Comparison of ENCODE assay signal across 8 cellular contexts in the genomic region with DNA sequence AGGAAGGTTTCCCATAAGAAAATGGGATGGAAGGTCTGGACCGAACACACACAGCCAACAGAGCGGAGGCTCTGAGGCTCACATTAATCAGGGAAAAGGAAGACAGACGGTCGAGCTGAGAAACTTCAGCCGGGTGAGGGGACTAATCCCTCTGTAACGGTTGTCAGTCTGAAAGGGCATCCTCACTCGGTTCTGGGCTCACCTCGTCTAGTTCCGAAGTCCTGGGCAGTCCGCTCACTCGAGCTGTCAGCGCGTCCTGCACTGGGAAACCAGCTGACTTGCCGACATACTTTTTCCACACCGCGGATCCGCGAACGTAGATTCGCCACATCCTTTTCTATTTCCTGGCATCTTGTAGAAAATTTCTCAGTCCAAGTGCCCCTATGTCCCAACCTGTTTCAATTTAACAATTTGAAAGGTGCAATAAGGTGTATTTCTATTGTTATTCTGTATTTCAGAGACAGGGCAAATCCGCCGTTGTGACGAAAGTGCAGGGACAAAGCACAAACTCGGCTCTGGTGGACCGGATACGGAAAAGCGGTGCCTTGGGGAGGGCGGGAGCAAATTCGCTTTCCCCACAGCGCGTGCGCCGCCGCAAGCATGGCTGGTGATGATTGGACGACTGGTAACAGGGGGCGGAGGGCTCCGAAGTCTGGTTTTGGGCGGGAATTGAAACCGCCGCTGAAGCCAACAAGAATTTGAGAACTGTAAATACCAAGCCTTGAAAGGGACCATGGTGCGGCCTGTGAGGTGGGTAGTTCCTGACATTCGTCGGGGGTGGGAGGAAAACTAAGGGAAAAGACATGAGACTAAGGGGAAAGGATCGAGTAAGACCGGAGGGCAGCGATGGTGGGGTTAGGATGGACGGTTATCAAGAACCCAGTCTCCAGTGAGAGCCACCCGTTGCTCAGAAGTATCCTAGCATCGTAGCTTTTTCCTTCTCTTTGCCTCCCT. TPM values are rescaled to one million over a fixed set of nuclear protein-coding genes. Genes with fewer than 3 reads are reported as not detected.
A peak's percentile ranks its signal among the peaks of the same experiment; 100 is the strongest.
DNase-seq lines count a peak whose midpoint lies in the region; ATAC-seq and TF ChIP-seq lines count a peak whose summit lies in the region.

A gene with protein sequence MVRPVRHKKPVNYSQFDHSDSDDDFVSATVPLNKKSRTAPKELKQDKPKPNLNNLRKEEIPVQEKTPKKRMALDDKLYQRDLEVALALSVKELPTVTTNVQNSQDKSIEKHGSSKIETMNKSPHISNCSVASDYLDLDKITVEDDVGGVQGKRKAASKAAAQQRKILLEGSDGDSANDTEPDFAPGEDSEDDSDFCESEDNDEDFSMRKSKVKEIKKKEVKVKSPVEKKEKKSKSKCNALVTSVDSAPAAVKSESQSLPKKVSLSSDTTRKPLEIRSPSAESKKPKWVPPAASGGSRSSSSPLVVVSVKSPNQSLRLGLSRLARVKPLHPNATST (plus strand): TSS at position 684 of the 954 bp plus-strand sequence. CDS start 50 bp downstream, at position 734.

- H4K20me1 ChIP-seq in Karpas-422 (ENCODE audit: insufficient read depth, low read depth, low read length): 0 out of 2 replicates have a peak, but pooled peaks cover 3% of the 10 kb centered on the region

- TF ChIP-seq CTCF in esophagus squamous epithelium (IDR thresholded peaks at IDR 0.05): peak in 1 of 6 experiments; percentile 12

- H3K27me3 ChIP-seq in Karpas-422 (ENCODE audit: low read length): no peaks in the 10 kb centered on the region
- no peaks in the 10 kb centered on the region for H3K27me3 ChIP-seq in esophagus squamous epithelium

- H3K4me1 ChIP-seq in Karpas-422 (ENCODE audit: low read length) (peaks cover 64% of the 10 kb centered on the region), esophagus squamous epithelium (peaks cover 7 to 30% (median 14%) of the 10 kb centered on the region in 3 donors)

- H3K4me2 ChIP-seq in Karpas-422 (ENCODE audit: low read depth, low read length, poor library complexity, severe bottlenecking): peak within 1 kb of the TSS; percentile 93

- no peaks in the 10 kb centered on the region for H3K9me3 ChIP-seq in Karpas-422 (ENCODE audit: low read length)
- H3K9me3 ChIP-seq in esophagus squamous epithelium: no peaks in the 10 kb centered on the region

- DNase-seq in DMS79 (lab: John Stamatoyannopoulos, UW) (peak; percentile 92), Karpas-422 (peak; percentile 99), RKO (ENCODE audit: low spot score) (peak; percentile 98), activated T-helper 1 cell treated with Interleukin-2 at 50 U/mL for 16 hours (ENCODE audit: low read depth) (peak; percentile 92), esophagus squamous epithelium (lab: John Stamatoyannopoulos, UW) (peak; percentile 70), myocyte (ENCODE audit: low read depth) (peak; percentile 97)
- DNase-seq in stimulated activated CD8-positive, alpha-beta memory T cell treated with anti-CD3 and anti-CD28 coated beads, Interleukin-7, amount 100 ng/mL, for 48 hours (ENCODE audit: extremely low read depth in 1 of 2, low read depth in 1 of 2): peak; percentile 89 to 93

- WGBS in esophagus squamous epithelium, 2 donors: 0% methylated on average over 46 to 49 of the region's 49 CpGs

- H2AFZ ChIP-seq in Karpas-422 (ENCODE audit: low read length): peak within 1 kb of the TSS; percentile 60; the same call in 1 of the 2 replicates

- peak in 1 of 4 donors; percentile 29 for TF ChIP-seq POLR2A in esophagus squamous epithelium (IDR thresholded peaks at IDR 0.05)

- H3K4me3 ChIP-seq in Karpas-422 (ENCODE audit: low read length): peak within 1 kb of the TSS; percentile 96
- peak within 1 kb of the TSS; percentile 58 to 91 (median 73) for H3K4me3 ChIP-seq in esophagus squamous epithelium

- H3K36me3 ChIP-seq in Karpas-422 (ENCODE audit: insufficient read depth, low read length): peaks cover 18% of the 10 kb centered on the region; the same call in 1 of the 2 replicates
- H3K36me3 ChIP-seq in esophagus squamous epithelium: peaks cover 0 to 18% (median 0%) of the 10 kb centered on the region in 3 donors

- peak within 1 kb of the TSS; percentile 80 for H3K9ac ChIP-seq in Karpas-422 (ENCODE audit: low read length)

- H3K79me2 ChIP-seq in Karpas-422 (ENCODE audit: low read length): peaks cover 64% of the 10 kb centered on the region

- no peaks in the 10 kb centered on the region for H3K9me2 ChIP-seq in Karpas-422 (replicated peaks; ENCODE audit: insufficient read depth, low read length)

- peak within 1 kb of the TSS; percentile 86 for H3K27ac ChIP-seq in Karpas-422 (ENCODE audit: low read length)
- H3K27ac ChIP-seq in esophagus squamous epithelium: peak within 1 kb of the TSS; percentile 88 to 95 (median 94)

- intact Hi-C loops in esophagus squamous epithelium (cut with DNase I): loop anchor here (10.0 kb wide), 1 partner anchor 184 kb away; no protein-coding TSS in a partner anchor

- peak; percentile 76 for ATAC-seq in GM21825 (IDR thresholded peaks at IDR 0.05; ENCODE audit: unreplicated experiment)

RNA-seq across cellular contexts. Expression of the gene that starts here (rescaled TPM):
- 14.1 and 39.2 TPM in 2 replicates for total RNA-seq in Karpas-422 (2014; rRNA removed; shearing (Covaris generic); ENCODE audit: low replicate concordance)
- total RNA-seq in esophagus squamous epithelium (10 to 100 TPM in 2 of 4 donors, 1 to 10 TPM in 2; 4.4 to 16.5 (median 10.3) TPM), myocyte (2.2 and 3.4 TPM in 2 replicates)
- 1.0 TPM for polyA plus RNA-seq in myocyte (2012)

Comparison
In these comparisons a context has a peak if more than half of its experiments do, and no peak if none do; other contexts are left out.
1. Peak in every context shown above with its lines: DNase-seq, ATAC-seq, H3K4me3 ChIP-seq and H3K27ac ChIP-seq.